Comparison of ENCODE assay signal across 27 cellular contexts in the genomic region with DNA sequence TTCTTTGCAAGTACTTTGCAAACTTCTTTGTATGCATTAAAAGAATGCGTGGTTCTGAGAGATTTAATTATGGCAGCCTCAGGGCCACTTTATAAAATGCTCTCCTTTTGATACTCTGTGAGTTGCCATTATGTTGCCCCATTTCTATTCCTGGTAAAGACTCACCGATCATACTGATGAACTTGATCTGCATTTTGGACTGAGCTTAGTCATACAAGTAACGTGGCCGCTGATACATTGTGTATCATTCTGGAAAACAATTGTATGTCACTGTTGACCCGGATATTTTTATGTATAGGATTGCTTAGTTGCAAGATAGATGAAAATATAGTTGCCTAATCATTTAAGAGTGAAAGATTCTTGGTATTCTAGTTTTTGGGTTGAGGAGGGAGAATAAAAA. TPM values are rescaled to one million over a fixed set of nuclear protein-coding genes. Genes with fewer than 3 reads are reported as not detected.
DNase-seq lines count a peak whose midpoint lies in the region; ATAC-seq and TF ChIP-seq lines count a peak whose summit lies in the region.
"Had no signal": no experiment of that assay in that cellular context is flagged by ENCODE, and none has a peak within 500 bp of the region (broad histone marks: within the 10 kb centered on the region; RNA-seq: fewer than 3 reads in every experiment).

No MANE protein-coding gene starts in this region.

- H3K4me1 ChIP-seq in ascending aorta = peaks cover 0 to 15% of the 10 kb centered on the region in 2 donors

- no peak for DNase-seq in activated CD4-positive, alpha-beta memory T cell treated with anti-CD3 and anti-CD28 coated beads for 36 hours
- DNase-seq in activated CD4-positive, alpha-beta memory T cell treated with anti-CD3 and anti-CD28 coated beads, Interleukin-2, amount 10 ng/mL, durations not matched to agents 7 days and 5 days = no peak
- DNase-seq in HT1080 (ENCODE audit: low read depth) = peak; percentile 14
- peak; percentile 48 for DNase-seq in brain microvascular endothelial cell
- no peak for DNase-seq in naive B cell
- no peak for DNase-seq in NOMO-1 (lab: John Stamatoyannopoulos, UW; ENCODE audit: unreplicated experiment in 2 of 2)
- DNase-seq in ascending aorta (ENCODE audit: low spot score in 2 of 2) = no peak
- DNase-seq: activated CD4-positive, alpha-beta T cell treated with anti-CD3 and anti-CD28 coated beads, Interleukin-2, amount 50 U/mL, for 1 hour; activated CD8-positive, alpha-beta memory T cell treated with anti-CD3 and anti-CD28 coated beads, Interleukin-2, amount 50 U/mL, for 48 hours; activated naive CD4-positive, alpha-beta T cell treated with anti-CD3 and anti-CD28 coated beads, Interleukin-2, amount 10 ng/mL, durations not matched to agents 7 days and 5 days; AML-193; CD8-positive, alpha-beta memory T cell; effector CD8-positive, alpha-beta T cell; left cardiac atrium; mesendoderm; NCI-H2081 treated with DMSO at 0.1 percent for 48 hours; NCI-H446; OCI-M1; ovary; spleen; stimulated activated CD4-positive, alpha-beta T cell treated with anti-CD3 and anti-CD28 coated beads, Interleukin-4, amount 100 ng/mL, for 1 hour had no signal

- H3K36me3 ChIP-seq in brain microvascular endothelial cell (replicated peaks) (no peaks in the 10 kb centered on the region), ascending aorta (no peaks in the 10 kb centered on the region)
- H3K36me3 ChIP-seq: ovary, right atrium auricular region, spleen had no signal

- H3K4me1 Mint-ChIP-seq in activated CD4-positive, alpha-beta memory T cell treated with anti-CD3 and anti-CD28 coated beads for 36 hours (ENCODE audit: low read depth) = peaks cover 81% of the 10 kb centered on the region
- peaks cover 63% of the 10 kb centered on the region for H3K4me1 Mint-ChIP-seq in activated CD4-positive, alpha-beta memory T cell treated with anti-CD3 and anti-CD28 coated beads, Interleukin-2, amount 10 ng/mL, durations not matched to agents 7 days and 5 days
- peaks cover 67 to 88% (median 75%) of the 10 kb centered on the region in 3 donors for H3K4me1 Mint-ChIP-seq in naive B cell

- in situ Hi-C loops in brain microvascular endothelial cell (cut with HindIII; ENCODE audit: low pct_ligation_motif_present, low sequenced_read_pairs) = no loop called here

- CTCF ChIA-PET in activated CD4-positive, alpha-beta memory T cell treated with anti-CD3 and anti-CD28 coated beads for 36 hours (lab: Charles Lee) = no interaction called here
- CTCF ChIA-PET in activated CD4-positive, alpha-beta memory T cell treated with anti-CD3 and anti-CD28 coated beads, Interleukin-2, amount 10 ng/mL, durations not matched to agents 7 days and 5 days (lab: Charles Lee) = interaction anchor here (1.0 to 1.3 kb wide), 2 partner anchors 88 to 123 kb away, joined by 3 to 4 read pairs; no protein-coding TSS in a partner anchor

- ATAC-seq in naive B cell (ENCODE audit: low read depth in 2 of 2) (no peak), HG02885 (IDR thresholded peaks at IDR 0.05; ENCODE audit: poor library complexity, unreplicated experiment) (no peak)
- ATAC-seq: GM12878, left cardiac atrium had no signal

- H3K9me3 Mint-ChIP-seq in activated CD4-positive, alpha-beta memory T cell treated with anti-CD3 and anti-CD28 coated beads for 36 hours = no peaks in the 10 kb centered on the region
- H3K9me3 Mint-ChIP-seq in activated CD4-positive, alpha-beta memory T cell treated with anti-CD3 and anti-CD28 coated beads, Interleukin-2, amount 10 ng/mL, durations not matched to agents 7 days and 5 days = no peaks in the 10 kb centered on the region
- H3K9me3 Mint-ChIP-seq in naive B cell = no peaks in the 10 kb centered on the region
- H3K9me3 Mint-ChIP-seq: activated naive CD4-positive, alpha-beta T cell treated with anti-CD3 and anti-CD28 coated beads, Interleukin-2, amount 10 ng/mL, durations not matched to agents 7 days and 5 days; CD8-positive, alpha-beta memory T cell; T-helper 1 cell treated with Interleukin-12 subunit alpha and Interleukin-12 subunit beta and Interleukin-4 antibody, amounts not matched to agents 30 μg/mL and 1 μg/mL, for 36 hours; type B pancreatic cell had no signal

- no peaks in the 10 kb centered on the region for H3K27me3 Mint-ChIP-seq in activated CD4-positive, alpha-beta memory T cell treated with anti-CD3 and anti-CD28 coated beads for 36 hours
- no peaks in the 10 kb centered on the region for H3K27me3 Mint-ChIP-seq in activated CD4-positive, alpha-beta memory T cell treated with anti-CD3 and anti-CD28 coated beads, Interleukin-2, amount 10 ng/mL, durations not matched to agents 7 days and 5 days
- H3K27me3 Mint-ChIP-seq in naive B cell = no peaks in the 10 kb centered on the region
- H3K27me3 Mint-ChIP-seq: activated naive CD4-positive, alpha-beta T cell treated with anti-CD3 and anti-CD28 coated beads, Interleukin-2, amount 10 ng/mL, durations not matched to agents 7 days and 5 days; CD8-positive, alpha-beta memory T cell; type B pancreatic cell had no signal

- H3K9me3 ChIP-seq in ascending aorta = no peaks in the 10 kb centered on the region
- H3K9me3 ChIP-seq: ovary, right atrium auricular region, SJSA1, spleen had no signal

- TF ChIP-seq CTCF in brain microvascular endothelial cell (IDR thresholded peaks at IDR 0.05; ENCODE audit: low read depth, low read length, missing control alignments) (no peak), ascending aorta (IDR thresholded peaks at IDR 0.05) (no peak)

- H3K36me3 Mint-ChIP-seq in activated CD4-positive, alpha-beta memory T cell treated with anti-CD3 and anti-CD28 coated beads for 36 hours = peaks cover 3% of the 10 kb centered on the region
- peaks cover 30% of the 10 kb centered on the region for H3K36me3 Mint-ChIP-seq in activated CD4-positive, alpha-beta memory T cell treated with anti-CD3 and anti-CD28 coated beads, Interleukin-2, amount 10 ng/mL, durations not matched to agents 7 days and 5 days (ENCODE audit: low read depth)
- peaks cover 0 to 4% of the 10 kb centered on the region in 2 donors for H3K36me3 Mint-ChIP-seq in naive B cell

- no peak overlapping the region for H3K4me3 Mint-ChIP-seq in activated CD4-positive, alpha-beta memory T cell treated with anti-CD3 and anti-CD28 coated beads for 36 hours
- no peak overlapping the region for H3K4me3 Mint-ChIP-seq in activated CD4-positive, alpha-beta memory T cell treated with anti-CD3 and anti-CD28 coated beads, Interleukin-2, amount 10 ng/mL, durations not matched to agents 7 days and 5 days
- peak overlapping the region in 1 of 8 donors; percentile 51 for H3K4me3 Mint-ChIP-seq in naive B cell
- H3K4me3 Mint-ChIP-seq: activated naive CD4-positive, alpha-beta T cell treated with anti-CD3 and anti-CD28 coated beads, Interleukin-2, amount 10 ng/mL, durations not matched to agents 7 days and 5 days; CD8-positive, alpha-beta memory T cell; T-helper 1 cell treated with Interleukin-12 subunit alpha and Interleukin-12 subunit beta and Interleukin-4 antibody, amounts not matched to agents 30 μg/mL and 1 μg/mL, for 36 hours; type B pancreatic cell had no signal

- POLR2A ChIA-PET in activated CD4-positive, alpha-beta memory T cell treated with anti-CD3 and anti-CD28 coated beads for 36 hours (lab: Charles Lee) = no interaction called here
- POLR2A ChIA-PET in activated CD4-positive, alpha-beta memory T cell treated with anti-CD3 and anti-CD28 coated beads, Interleukin-2, amount 10 ng/mL, durations not matched to agents 7 days and 5 days (lab: Charles Lee) = no interaction called here

- H3K4me3 ChIP-seq in brain microvascular endothelial cell (ENCODE audit: low read depth, low read length) = no peak overlapping the region
- H3K4me3 ChIP-seq in ascending aorta = no peak overlapping the region
- H3K4me3 ChIP-seq: GM12878, ovary, right atrium auricular region, SJSA1, spleen had no signal

- intact Hi-C loops in activated CD4-positive, alpha-beta memory T cell treated with anti-CD3 and anti-CD28 coated beads for 36 hours (cut with micrococcal nuclease) = no loop called here
- intact Hi-C loops in ascending aorta (cut with DNase I) = no loop called here

- H3K27ac Mint-ChIP-seq in activated CD4-positive, alpha-beta memory T cell treated with anti-CD3 and anti-CD28 coated beads for 36 hours = peak overlapping the region; percentile 11
- H3K27ac Mint-ChIP-seq in activated CD4-positive, alpha-beta memory T cell treated with anti-CD3 and anti-CD28 coated beads, Interleukin-2, amount 10 ng/mL, durations not matched to agents 7 days and 5 days = no peak overlapping the region
- peak overlapping the region in 5 of 6 donors; percentile 26 to 76 (median 34) for H3K27ac Mint-ChIP-seq in naive B cell
- H3K27ac Mint-ChIP-seq: activated naive CD4-positive, alpha-beta T cell treated with anti-CD3 and anti-CD28 coated beads, Interleukin-2, amount 10 ng/mL, durations not matched to agents 7 days and 5 days; CD8-positive, alpha-beta memory T cell; T-helper 1 cell treated with Interleukin-12 subunit alpha and Interleukin-12 subunit beta and Interleukin-4 antibody, amounts not matched to agents 30 μg/mL and 1 μg/mL, for 36 hours; type B pancreatic cell had no signal

- H3K27me3 ChIP-seq in brain microvascular endothelial cell (replicated peaks) = no peaks in the 10 kb centered on the region
- H3K27me3 ChIP-seq in ascending aorta = no peaks in the 10 kb centered on the region
- H3K27me3 ChIP-seq: ovary, right atrium auricular region, SJSA1, spleen had no signal

- H3K27ac ChIP-seq in brain microvascular endothelial cell (no peak overlapping the region), ascending aorta (no peak overlapping the region)
- H3K27ac ChIP-seq: ovary, right atrium auricular region, SJSA1, spleen had no signal

RNA-seq across cellular contexts. Expression of gene AKAP13, which starts 38.8 kb away (rescaled TPM):
- 100 to 1,000 TPM; 106 to 113 TPM for total RNA-seq in activated CD4-positive, alpha-beta memory T cell treated with anti-CD3 and anti-CD28 coated beads for 36 hours
- 100 to 1,000 TPM; 153 to 170 TPM for total RNA-seq in activated CD4-positive, alpha-beta memory T cell treated with anti-CD3 and anti-CD28 coated beads, Interleukin-2, amount 10 ng/mL, durations not matched to agents 7 days and 5 days
- 26.2 and 29.7 TPM in 2 replicates for total RNA-seq in HT1080 (2014; rRNA removed; shearing (Covaris generic))
- 10.7 and 11.4 TPM in 2 replicates for polyA plus RNA-seq in HT1080 (2015; cell fraction: cytosol; rRNA removed)
- 51.3 and 55.0 TPM in 2 replicates for polyA plus RNA-seq in HT1080 (2015; cell fraction: nucleus; rRNA removed)
- 100 to 1,000 TPM in 4 of 6 donors, 10 to 100 TPM in 2; 63.4 to 185 (median 122) TPM for polyA plus RNA-seq in naive B cell (ENCODE audit: low read depth in 6 of 6)
- total RNA-seq in ascending aorta = 74.3 TPM

Comparison
In these comparisons a context has a peak if more than half of its experiments do, and no peak if none do; other contexts are left out.
1. DNase-seq: peak in HT1080 (single experiment) and brain microvascular endothelial cell (single experiment); none in activated CD4-positive, alpha-beta memory T cell treated with anti-CD3 and anti-CD28 coated beads for 36 hours (single experiment), activated CD4-positive, alpha-beta memory T cell treated with anti-CD3 and anti-CD28 coated beads, Interleukin-2, amount 10 ng/mL, durations not matched to agents 7 days and 5 days (single experiment), naive B cell (single experiment), NOMO-1 (0 of 2) and ascending aorta (0 of 2).